In the genomic region with DNA sequence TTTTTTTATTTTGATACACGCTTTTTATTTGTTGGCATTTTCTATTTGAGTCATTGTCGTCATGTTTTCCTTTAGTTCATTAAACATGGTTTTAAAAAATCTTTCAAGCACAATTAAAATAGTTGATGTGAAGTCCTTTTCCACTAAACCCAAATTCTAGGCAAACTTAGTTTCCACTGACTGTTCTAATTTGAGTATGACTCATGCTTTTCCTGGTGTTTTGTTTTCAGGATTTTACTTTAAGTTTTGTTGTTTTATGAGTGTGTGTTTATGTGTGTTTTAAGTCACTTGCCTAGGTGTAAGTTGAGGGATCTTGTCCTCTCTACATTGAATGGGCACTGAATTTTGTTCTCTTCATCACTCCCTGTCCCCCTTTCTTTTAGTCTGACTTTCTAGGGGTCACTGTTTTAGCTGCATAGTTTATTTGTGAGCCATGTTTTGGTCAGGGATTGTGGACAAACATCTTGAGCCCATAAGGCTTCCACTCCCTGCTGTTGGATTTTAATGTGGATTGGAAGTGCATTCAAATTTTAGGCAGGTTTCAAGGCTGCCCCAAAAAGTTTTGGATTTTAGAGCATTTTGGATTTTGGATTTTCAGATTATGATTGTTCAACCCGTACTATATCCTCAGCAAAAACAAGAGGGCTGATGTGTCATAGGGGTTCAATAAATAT, we compare ENCODE assay signal across 23 cellular contexts.
DNase-seq lines count a peak whose midpoint lies in the region; ATAC-seq, FAIRE-seq and TF ChIP-seq lines count a peak whose summit lies in the region.
"Had no signal": no experiment of that assay in that cellular context is flagged by ENCODE, and none has a peak within 500 bp of the region (broad histone marks: within the 10 kb centered on the region; RNA-seq: fewer than 3 reads in every experiment).

No MANE protein-coding gene starts in this region.

- H3K36me3 ChIP-seq in IMR-90 (ENCODE audit: control insufficient read depth, insufficient read depth, low read length) (no peaks in the 10 kb centered on the region), bronchial epithelial cell (ENCODE audit: control insufficient read depth, insufficient read depth, low read length) (no peaks in the 10 kb centered on the region), mesendoderm (ENCODE audit: control insufficient read depth, insufficient read depth, low read length) (no peaks in the 10 kb centered on the region)
- H3K36me3 ChIP-seq: adrenal gland, heart right ventricle had no signal

- H3K4ac ChIP-seq in IMR-90 (ENCODE audit: low read depth, low read length), result no peak overlapping the region
- no peak overlapping the region for H3K4ac ChIP-seq in mesendoderm (ENCODE audit: low read depth, low read length)

- H2AK9ac ChIP-seq in IMR-90 (replicated peaks; ENCODE audit: low read depth, low read length, poor library complexity), result no peak overlapping the region

- no peak for FAIRE-seq in bronchial epithelial cell (lab: Jason Lieb, UNC)
- FAIRE-seq: G401.6 had no signal

- in situ Hi-C loops in IMR-90 (cut with MboI; ENCODE audit: low sequenced_read_pairs), result no loop called here

- H2BK120ac ChIP-seq in IMR-90 (ENCODE audit: low read depth, low read length) (no peak overlapping the region), mesendoderm (ENCODE audit: low read depth, low read length) (no peak overlapping the region)

- H4K8ac ChIP-seq in IMR-90 (ENCODE audit: low read depth in 2 of 2, low read length in 2 of 2) (no peak overlapping the region), mesendoderm (ENCODE audit: low read depth, low read length) (no peak overlapping the region)

- H3K14ac ChIP-seq in IMR-90 (replicated peaks; ENCODE audit: low read depth, low read length), result no peak overlapping the region

- H3K27ac ChIP-seq in IMR-90 (ENCODE audit: insufficient read depth, low read length) (no peak overlapping the region), mesendoderm (ENCODE audit: low read depth, low read length) (no peak overlapping the region)
- H3K27ac ChIP-seq: adrenal gland, heart right ventricle, HL-60, SK-N-MC had no signal

- H3K4me3 ChIP-seq in IMR-90 (ENCODE audit: insufficient read depth, low read depth, low read length) (no peak overlapping the region), bronchial epithelial cell (ENCODE audit: low read depth, low read length) (no peak overlapping the region), mesendoderm (ENCODE audit: low read length) (no peak overlapping the region)
- H3K4me3 ChIP-seq: adrenal gland, heart right ventricle, SK-N-MC had no signal

- H3K18ac ChIP-seq in IMR-90 (ENCODE audit: low read depth, low read length) (no peak overlapping the region), mesendoderm (ENCODE audit: low read length) (no peak overlapping the region)

- 0 out of 2 replicates have a peak, but pooled peaks cover 2% of the 10 kb centered on the region for H3K9me3 ChIP-seq in IMR-90 (ENCODE audit: control insufficient read depth, insufficient read depth, low read length)

- peaks cover 53% of the 10 kb centered on the region for H4K20me1 ChIP-seq in IMR-90 (ENCODE audit: insufficient read depth, low read length)

- no peak overlapping the region for H3K23ac ChIP-seq in IMR-90 (ENCODE audit: low read depth, low read length)
- H3K23ac ChIP-seq in mesendoderm (ENCODE audit: low read length), result no peak overlapping the region

- no peak overlapping the region for H3K4me3 Mint-ChIP-seq in mesothelial cell of epicardium
- H3K4me3 Mint-ChIP-seq: CD4-positive, alpha-beta T cell; nephron had no signal

- no peak overlapping the region for H3K4me2 ChIP-seq in IMR-90 (ENCODE audit: low read depth, low read length)
- no peak overlapping the region for H3K4me2 ChIP-seq in mesendoderm (ENCODE audit: low read length)

- no peak overlapping the region for H4K91ac ChIP-seq in IMR-90 (ENCODE audit: insufficient read depth, low read depth, low read length)

- H2BK15ac ChIP-seq in IMR-90 (ENCODE audit: low read depth, low read length), result no peak overlapping the region
- H2BK15ac ChIP-seq in mesendoderm (replicated peaks; ENCODE audit: low read depth), result no peak overlapping the region

- no peak overlapping the region for H3K56ac ChIP-seq in IMR-90 (ENCODE audit: extremely low read depth, insufficient read depth, low read length)
- peak overlapping the region; percentile 46 for H3K56ac ChIP-seq in mesendoderm (ENCODE audit: low read length)

- TF ChIP-seq POLR2A in IMR-90 (IDR thresholded peaks at IDR 0.05; ENCODE audit: low read depth, low read length), result no peak

- H3K4me1 ChIP-seq in IMR-90 (ENCODE audit: control insufficient read depth, insufficient read depth, low read length) (peaks cover 2% of the 10 kb centered on the region), mesendoderm (ENCODE audit: control insufficient read depth, low read depth, low read length) (no peaks in the 10 kb centered on the region)
- H3K4me1 ChIP-seq: adrenal gland had no signal

- dilution Hi-C loops in IMR-90 (cut with HindIII; ENCODE audit: low sequenced_read_pairs, unreplicated experiment), result no loop called here

- BruUV-seq in IMR-90 (replicated peaks; lab: Mats Ljungman, UMichigan), result no TSS peak

- DNase-seq in ELR (ENCODE audit: low read depth), result peak; percentile 48
- peak; percentile 15 for DNase-seq in IMR-90
- DNase-seq in bronchial epithelial cell (ENCODE audit: low read depth), result peak; percentile 17
- DNase-seq in mesendoderm, result no peak
- no peak for DNase-seq in mesothelial cell of epicardium (ENCODE audit: low spot score in 2 of 2, unreplicated experiment in 2 of 2)
- DNase-seq in activated gamma-delta T cell (lab: John Stamatoyannopoulos, UW), result no peak
- DNase-seq: activated effector memory CD4-positive, alpha-beta T cell treated with anti-CD3 and anti-CD28 coated beads, Interleukin-2, amount 50 U/mL, for 16 hours; adrenal gland; CD4-positive, alpha-beta T cell; cortex of kidney; heart right ventricle; MM.1S; NCI-H1436; NCI-H524; RPMI8226 had no signal

- no peak overlapping the region for H2AFZ ChIP-seq in IMR-90 (replicated peaks; ENCODE audit: low read length, poor library complexity)

- intact Hi-C loops in IMR-90 (cut with micrococcal nuclease), result no loop called here

- no peak overlapping the region for H3K27ac Mint-ChIP-seq in mesothelial cell of epicardium
- H3K27ac Mint-ChIP-seq: CD4-positive, alpha-beta T cell; nephron; progenitor cell of endocrine pancreas had no signal

- H3K79me1 ChIP-seq in IMR-90 (ENCODE audit: low read depth in 1 of 2, low read length in 2 of 2) (peaks cover 29 to 48% of the 10 kb centered on the region in 2 experiments), mesendoderm (ENCODE audit: low read length) (peaks cover 7% of the 10 kb centered on the region)

- no peak for TF ChIP-seq RAD21 in IMR-90 (IDR thresholded peaks at IDR 0.05; ENCODE audit: low read length)

- CTCF ChIA-PET in IMR-90 (lab: Yijun Ruan, JAX), result interaction anchor here (1.1 kb wide), 1 partner anchor 13 kb away, joined by 5 read pairs; no protein-coding TSS in a partner anchor

- peaks cover 26% of the 10 kb centered on the region for H3K4me1 Mint-ChIP-seq in mesothelial cell of epicardium
- H3K4me1 Mint-ChIP-seq: nephron had no signal

- POLR2A ChIA-PET in IMR-90 (lab: Charles Lee; ENCODE audit: unreplicated experiment), result no interaction called here

- H3K9me1 ChIP-seq in IMR-90 (ENCODE audit: insufficient read depth, low read length), result peaks cover 10% of the 10 kb centered on the region

- no CpG with 5 or more reads among the region's 3 CpGs for WGBS in IMR-90 (ENCODE audit: extremely low coverage in 2 of 2, insufficient read length in 1 of 2), 2 experiments
- WGBS in mesendoderm (ENCODE audit: extremely low coverage, insufficient coverage, low lambda C conversion rate), result no CpG with 5 or more reads among the region's 3 CpGs

- H3K9me3 Mint-ChIP-seq in mesothelial cell of epicardium, result peaks cover 23% of the 10 kb centered on the region

- H2BK20ac ChIP-seq in IMR-90 (ENCODE audit: low read depth, low read length), result no peak overlapping the region

- H2BK5ac ChIP-seq in IMR-90 (ENCODE audit: low read depth, low read length, poor library complexity, severe bottlenecking) (no peak overlapping the region), mesendoderm (ENCODE audit: low read length) (no peak overlapping the region)

- H4K5ac ChIP-seq in IMR-90 (ENCODE audit: low read depth, low read length), result no peak overlapping the region
- no peak overlapping the region for H4K5ac ChIP-seq in mesendoderm (ENCODE audit: low read length)

- H2AK5ac ChIP-seq in IMR-90 (ENCODE audit: low read depth, low read length) (no peak overlapping the region), mesendoderm (ENCODE audit: low read length) (no peak overlapping the region)

- H3K9ac ChIP-seq in IMR-90 (ENCODE audit: low read depth, low read length), result no peak overlapping the region
- no peak overlapping the region for H3K9ac ChIP-seq in mesendoderm (ENCODE audit: low read length)

- no peaks in the 10 kb centered on the region for H3K27me3 Mint-ChIP-seq in mesothelial cell of epicardium (ENCODE audit: low read depth)
- H3K27me3 Mint-ChIP-seq: CD4-positive, alpha-beta T cell; progenitor cell of endocrine pancreas had no signal

- H3K27me3 ChIP-seq in IMR-90 (ENCODE audit: control insufficient read depth, insufficient read depth, low read length) (no peaks in the 10 kb centered on the region), bronchial epithelial cell (ENCODE audit: control insufficient read depth, insufficient read depth, low read length) (no peaks in the 10 kb centered on the region), mesendoderm (ENCODE audit: insufficient read depth, low read length, poor library complexity) (no peaks in the 10 kb centered on the region)
- H3K27me3 ChIP-seq: adrenal gland, heart right ventricle had no signal

- H3K79me2 ChIP-seq in mesendoderm (ENCODE audit: control insufficient read depth, insufficient read depth, low read length), result peaks cover 35% of the 10 kb centered on the region

- H3K36me3 Mint-ChIP-seq in mesothelial cell of epicardium, result peaks cover 30% of the 10 kb centered on the region

- TF ChIP-seq CTCF in IMR-90 (conservative IDR thresholded peaks at IDR 0.05; ENCODE audit: low read depth, low read length) (no peak), bronchial epithelial cell (IDR thresholded peaks at IDR 0.05; ENCODE audit: insufficient read depth, low read length, severe bottlenecking) (no peak), mesothelial cell of epicardium (IDR thresholded peaks at IDR 0.05; ENCODE audit: unreplicated experiment) (no peak)

- ATAC-seq in IMR-90 (ENCODE audit: low read depth), result peak; percentile 11
- no peak for ATAC-seq in HG02840 (IDR thresholded peaks at IDR 0.05; ENCODE audit: low FRiP score, unreplicated experiment)
- no peak for ATAC-seq in GM21360 (IDR thresholded peaks at IDR 0.05; ENCODE audit: unreplicated experiment)
- ATAC-seq: heart right ventricle, left lobe of liver had no signal

TF ChIP-seq in IMR-90, 13 proteins besides CTCF, POLR2A, EP300 and RAD21:
- no peak for TF ChIP-seq CEBPB (IDR thresholded peaks at IDR 0.05; ENCODE audit: low read depth, low read length)
- TF ChIP-seq FOS (IDR thresholded peaks at IDR 0.05; ENCODE audit: low read depth, low read length), result peak; percentile 55; the same call in 1 of the 2 replicates

Comparison
In these comparisons a context has a peak if more than half of its experiments do, and no peak if none do; other contexts are left out.
1. DNase-seq: peak in ELR (single experiment), IMR-90 (single experiment) and bronchial epithelial cell (single experiment); none in mesendoderm (single experiment), mesothelial cell of epicardium (0 of 2) and activated gamma-delta T cell (single experiment).